In genomic region chr2:29343830-29344229, GRCh38 we compare ENCODE assay signal across 1 cellular context.
TF ChIP-seq lines count a peak whose summit lies in the region.

No MANE protein-coding gene starts in this region.

TF ChIP-seq in GM12878, 131 proteins besides CTCF, POLR2A, EP300 and RAD21 (continued from another document):
- no peak for TF ChIP-seq BACH1 (IDR thresholded peaks at IDR 0.05; ENCODE audit: borderline replicate concordance)
